8 cellular contexts compared by ENCODE assay signal in the genomic region with DNA sequence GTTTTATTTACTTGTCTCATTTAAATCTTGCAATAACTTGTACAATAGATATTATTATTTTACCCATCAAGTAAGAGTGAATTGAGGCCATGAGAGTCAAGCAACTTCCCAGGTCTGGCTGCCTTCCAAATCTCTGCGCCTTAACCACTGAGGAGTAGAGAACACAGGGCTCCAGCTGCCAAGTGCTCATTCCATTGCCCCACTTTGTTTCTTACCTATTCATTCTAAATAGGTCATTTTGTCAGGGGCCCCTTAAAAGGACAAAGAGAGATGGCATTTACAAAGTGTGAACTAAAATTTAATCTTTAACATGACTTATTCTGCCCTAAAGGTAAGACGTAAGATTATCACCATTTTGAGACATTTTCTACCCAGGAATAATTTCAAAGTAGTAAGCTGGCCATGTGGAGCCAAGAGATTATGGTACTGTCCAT. TPM values are rescaled to one million over a fixed set of nuclear protein-coding genes. Genes with fewer than 3 reads are reported as not detected.
DNase-seq lines count a peak whose midpoint lies in the region; ATAC-seq, FAIRE-seq and TF ChIP-seq lines count a peak whose summit lies in the region.

No MANE protein-coding gene starts in this region.

- ATAC-seq in A549 (no peak), PC-3 (peak; percentile 9; the same call in 1 of the 2 replicates)

- H3K27ac ChIP-seq in A549 (peak overlapping the region; percentile 24 to 98; a peak in 2 of 6 replicates), PC-3 (ENCODE audit: low read length) (no peak overlapping the region), breast epithelium (peak overlapping the region; percentile 23 to 100), keratinocyte (ENCODE audit: control insufficient read depth, insufficient read depth, low read length) (peak overlapping the region; percentile 98), spleen (peak overlapping the region in 4 of 8 donors; percentile 96 to 100 (median 98))

- H3K27me3 ChIP-seq in PC-3 (ENCODE audit: low read length) (no peaks in the 10 kb centered on the region), breast epithelium (no peaks in the 10 kb centered on the region), keratinocyte (ENCODE audit: control insufficient read depth, extremely low read depth, insufficient read depth, low read length) (no peaks in the 10 kb centered on the region), spleen (replicated peaks in 1 of 7) (no peaks in the 10 kb centered on the region)

- POLR2A ChIA-PET in A549 (lab: Yijun Ruan, JAX) (interaction anchor here (1.3 to 4.3 kb wide), 2 partner anchors 9 kb away, joined by 8 to 16 read pairs; no protein-coding TSS in a partner anchor), PC-3 (lab: Charles Lee; ENCODE audit: unreplicated experiment) (interaction anchor here (0.5 to 0.6 kb wide), 2 partner anchors 12 to 111 kb away, joined by 3 to 4 read pairs; no protein-coding TSS in a partner anchor)

- H3K9me3 ChIP-seq in A549 (no peaks in the 10 kb centered on the region), ES-I3 (ENCODE audit: control insufficient read depth, insufficient read depth, low read length) (no peaks in the 10 kb centered on the region), PC-3 (ENCODE audit: low read length) (no peaks in the 10 kb centered on the region), breast epithelium (no peaks in the 10 kb centered on the region), keratinocyte (ENCODE audit: control insufficient read depth, low read depth, low read length) (no peaks in the 10 kb centered on the region), spleen (no peaks in the 10 kb centered on the region)

- H4K20me1 ChIP-seq in PC-3 (ENCODE audit: low read length): peaks cover 78% of the 10 kb centered on the region
- H4K20me1 ChIP-seq in keratinocyte (ENCODE audit: control insufficient read depth, extremely low read depth, insufficient read depth, low read length): peaks cover 27% of the 10 kb centered on the region

- H3K4me2 ChIP-seq in A549 (peak overlapping the region; percentile 79), PC-3 (ENCODE audit: low read length) (peak overlapping the region; percentile 85), keratinocyte (ENCODE audit: control insufficient read depth, extremely low read depth, insufficient read depth, low read depth, low read length) (peak overlapping the region; percentile 74)

- H3K9me2 ChIP-seq in PC-3 (replicated peaks; ENCODE audit: low read length): no peaks in the 10 kb centered on the region

- no peaks in the 10 kb centered on the region for H3K9me1 ChIP-seq in keratinocyte (ENCODE audit: control insufficient read depth, extremely low read depth, insufficient read depth, low read length)

- TF ChIP-seq POLR2A in A549 (IDR thresholded peaks at IDR 0.05; ENCODE audit: low read length) (no peak), breast epithelium (IDR thresholded peaks at IDR 0.05) (no peak), spleen (IDR thresholded peaks at IDR 0.05) (no peak)

- H3K4me1 ChIP-seq in A549 (peaks cover 38% of the 10 kb centered on the region), ES-I3 (ENCODE audit: insufficient read depth, low read length) (no peaks in the 10 kb centered on the region), PC-3 (ENCODE audit: insufficient read depth, low read length) (peaks cover 31% of the 10 kb centered on the region), breast epithelium (no peaks in the 10 kb centered on the region), keratinocyte (ENCODE audit: control insufficient read depth, extremely low read depth, insufficient read depth, low read length) (peaks cover 7% of the 10 kb centered on the region), spleen (peaks cover 38 to 88% (median 53%) of the 10 kb centered on the region in 6 donors)

- dilution Hi-C loops in keratinocyte (cut with MboI; ENCODE audit: extremely low pct_ligation_motif_present, low sequenced_read_pairs): no loop called here

- TF ChIP-seq CTCF in A549 (IDR thresholded peaks at IDR 0.05) (no peak), PC-3 (conservative IDR thresholded peaks at IDR 0.05; ENCODE audit: low read depth, low read length) (no peak), breast epithelium (IDR thresholded peaks at IDR 0.05) (no peak), keratinocyte (optimal IDR thresholded peaks at IDR 0.05 in 1 of 3, IDR thresholded peaks at IDR 0.05 in 1 of 3, conservative IDR thresholded peaks at IDR 0.05 in 1 of 3; ENCODE audit: extremely low read depth in 1 of 3, insufficient read depth in 2 of 3, low read length in 3 of 3) (no peak), spleen (IDR thresholded peaks at IDR 0.05 in 8 of 11, conservative IDR thresholded peaks at IDR 0.05 in 3 of 11) (no peak)

- no peak for FAIRE-seq in A549 (lab: Jason Lieb, UNC)
- FAIRE-seq in keratinocyte (lab: Jason Lieb, UNC): peak; percentile 5

- no TSS peak for BruUV-seq in PC-3 (replicated peaks; lab: Mats Ljungman, UMichigan)

- H3K4me3 ChIP-seq in A549 (peak overlapping the region; percentile 94), PC-3 (ENCODE audit: low read length) (peak overlapping the region; percentile 80), breast epithelium (peak overlapping the region; percentile 95 to 99 (median 95)), keratinocyte (ENCODE audit: control insufficient read depth in 2 of 3, extremely low read depth in 1 of 3, insufficient read depth in 2 of 3, low read depth in 1 of 3, low read length in 3 of 3) (peak overlapping the region; percentile 88 to 100 (median 89)), spleen (peak overlapping the region; percentile 67 to 97 (median 82))

- WGBS in A549 (ENCODE audit: missing lambda C conversion rate): 1% methylated on average over 2 of the region's 2 CpGs
- WGBS in spleen, 5 donors: 0 to 2% (median 1%) methylated on average over 2 of the region's 2 CpGs

- H2AFZ ChIP-seq in PC-3 (ENCODE audit: low read length) (no peak overlapping the region), keratinocyte (ENCODE audit: control insufficient read depth, low read length) (no peak overlapping the region)

- intact Hi-C loops in PC-3 (cut with micrococcal nuclease): loop anchor here (5.0 kb wide), 1 partner anchor 91 kb away; no protein-coding TSS in a partner anchor
- intact Hi-C loops in breast epithelium (cut with DNase I; ENCODE audit: low total_unique reads): no loop called here
- intact Hi-C loops in spleen (cut with DNase I; ENCODE audit: low total_unique reads): no loop called here

- CTCF ChIA-PET in A549 (lab: Yijun Ruan, JAX) (interaction anchor here (0.8 to 7.4 kb wide), 9 partner anchors 10 to 399 kb away, joined by 3 to 60 read pairs (median 5); a partner anchor contains a TSS), PC-3 (lab: Charles Lee) (interaction anchor here (0.7 to 2.3 kb wide), 3 partner anchors 10 to 43 kb away, joined by 5 to 9 read pairs (median 5); no protein-coding TSS in a partner anchor)

- DNase-seq in A549 (ENCODE audit: low read depth in 1 of 2, low spot score in 1 of 2): peak in 1 of 2 experiments; percentile 46
- DNase-seq in PC-3: peak; percentile 79
- peak; percentile 76 to 88 for DNase-seq in breast epithelium (ENCODE audit: low spot score in 2 of 2)
- no peak for DNase-seq in keratinocyte (ENCODE audit: low read depth, low spot score)
- no peak for DNase-seq in spleen
- no peak for DNase-seq in germinal center (ENCODE audit: low spot score)
- DNase-seq in activated gamma-delta T cell treated with Interleukin-2 at 50 U/mL for 16 hours: no peak

- H3K9ac ChIP-seq in ES-I3 (ENCODE audit: low read depth, low read length) (peak overlapping the region; percentile 89), PC-3 (ENCODE audit: low read length) (peak overlapping the region; percentile 95), keratinocyte (ENCODE audit: control insufficient read depth, extremely low read depth, insufficient read depth, low read length) (peak overlapping the region; percentile 99)

- H3F3A ChIP-seq in PC-3 (ENCODE audit: low read length, unreplicated experiment): no peaks in the 10 kb centered on the region

- TF ChIP-seq RAD21 in A549 (conservative IDR thresholded peaks at IDR 0.05 in 1 of 2, IDR thresholded peaks at IDR 0.05 in 1 of 2): no peak

- H3K79me2 ChIP-seq in PC-3 (ENCODE audit: low read length): peaks cover 85% of the 10 kb centered on the region
- H3K79me2 ChIP-seq in keratinocyte (ENCODE audit: control insufficient read depth, insufficient read depth, low read length): peaks cover 82% of the 10 kb centered on the region

- peaks cover 3% of the 10 kb centered on the region for H3K36me3 ChIP-seq in ES-I3 (ENCODE audit: insufficient read depth, low read length)
- H3K36me3 ChIP-seq in PC-3 (ENCODE audit: low read depth, low read length): peaks cover 54% of the 10 kb centered on the region
- H3K36me3 ChIP-seq in breast epithelium: peaks cover 7% of the 10 kb centered on the region
- peaks cover 7 to 27% of the 10 kb centered on the region in 2 experiments for H3K36me3 ChIP-seq in keratinocyte (ENCODE audit: control insufficient read depth in 2 of 2, extremely low read depth in 1 of 2, insufficient read depth in 2 of 2, low read length in 2 of 2)
- H3K36me3 ChIP-seq in spleen: peaks cover under 1 to 38% (median 29%) of the 10 kb centered on the region in 6 donors

- TF ChIP-seq EP300 in A549 (IDR thresholded peaks at IDR 0.05): no peak

RNA-seq across cellular contexts. Expression of a gene that starts 3.5 kb away (rescaled TPM):
- polyA plus RNA-seq in A549 (2011; rRNA removed): 49.1 and 51.9 TPM in 2 replicates
- 18.5 and 22.6 TPM in 2 replicates for polyA plus RNA-seq in A549 (2012; cell fraction: cytosol; rRNA removed)
- polyA plus RNA-seq in A549 (2012; cell fraction: nucleus; rRNA removed): 17.7 and 22.8 TPM in 2 replicates
- 26.9 to 27.8 TPM (median 27.2 TPM) in 3 replicates for polyA plus RNA-seq in A549 (2017; fragmentation: RNase III; extraction: RNeasy Plus Mini Kit Qiagen cat#74134 plus additional on column Dnase treatment)
- 52.6 and 57.4 TPM in 2 replicates for polyA minus RNA-seq in A549 (2011; rRNA and poly(A)+ RNA removed)
- 50.7 and 57.5 TPM in 2 replicates for total RNA-seq in PC-3 (2014; rRNA removed)
- 10 to 100 TPM; 47.5 to 91.6 (median 53.3) TPM for total RNA-seq in breast epithelium
- polyA plus RNA-seq in keratinocyte: 13.7 to 22.8 TPM (median 19.1 TPM) in 3 replicates
- polyA plus RNA-seq in keratinocyte (2011; ENCODE audit: low read depth): 18.5 TPM
- polyA plus RNA-seq in keratinocyte (2011; cell fraction: cytosol; rRNA removed): 8.2 and 13.5 TPM in 2 replicates
- polyA plus RNA-seq in keratinocyte (2011; cell fraction: nucleus; rRNA removed): 29.7 and 36.0 TPM in 2 replicates
- 15.0 and 20.0 TPM in 2 replicates for polyA plus RNA-seq in keratinocyte (2012; ENCODE audit: low replicate concordance)
- polyA minus RNA-seq in keratinocyte: 19.4 to 27.1 TPM (median 26.7 TPM) in 3 replicates
- polyA minus RNA-seq in keratinocyte (2011; cell fraction: cytosol; rRNA and poly(A)+ RNA removed): 23.6 TPM
- polyA minus RNA-seq in keratinocyte (2011; cell fraction: nucleus; rRNA and poly(A)+ RNA removed): 41.9 and 58.3 TPM in 2 replicates
- total RNA-seq in spleen: 10 to 100 TPM; 46.3 to 73.1 (median 63.8) TPM
- 10 to 100 TPM; 10.8 to 17.2 (median 12.5) TPM for polyA plus RNA-seq in spleen

RNA-seq across cellular contexts. Expression of a gene that starts 48.4 kb away (rescaled TPM):
- 13.0 and 16.4 TPM in 2 replicates for polyA plus RNA-seq in A549 (2011; rRNA removed)
- 12.1 and 14.8 TPM in 2 replicates for polyA plus RNA-seq in A549 (2012; cell fraction: cytosol; rRNA removed)
- polyA plus RNA-seq in A549 (2012; cell fraction: nucleus; rRNA removed): 54.7 and 55.1 TPM in 2 replicates
- polyA plus RNA-seq in A549 (2017; fragmentation: RNase III; extraction: RNeasy Plus Mini Kit Qiagen cat#74134 plus additional on column Dnase treatment): 17.9 to 26.2 TPM (median 23.4 TPM) in 3 replicates
- 12.4 and 13.0 TPM in 2 replicates for polyA minus RNA-seq in A549 (2011; rRNA and poly(A)+ RNA removed)
- 53.8 and 64.3 TPM in 2 replicates for total RNA-seq in PC-3 (2014; rRNA removed)
- 10 to 100 TPM in 2 of 3 donors, 1 to 10 TPM in 1; 1.4 to 34.0 (median 17.7) TPM for total RNA-seq in breast epithelium
- polyA plus RNA-seq in keratinocyte: 1.5 to 3.4 TPM (median 1.6 TPM) in 3 replicates
- 0.95 TPM for polyA plus RNA-seq in keratinocyte (2011; ENCODE audit: low read depth)
- polyA plus RNA-seq in keratinocyte (2011; cell fraction: cytosol; rRNA removed): 1.6 and 1.9 TPM in 2 replicates
- 5.2 and 5.4 TPM in 2 replicates for polyA plus RNA-seq in keratinocyte (2011; cell fraction: nucleus; rRNA removed)
- 1.9 and 3.8 TPM in 2 replicates for polyA plus RNA-seq in keratinocyte (2012; ENCODE audit: low replicate concordance)
- polyA minus RNA-seq in keratinocyte: 1.4 to 6.6 TPM (median 1.9 TPM) in 3 replicates
- 0.96 TPM for polyA minus RNA-seq in keratinocyte (2011; cell fraction: cytosol; rRNA and poly(A)+ RNA removed)
- 3.3 and 4.1 TPM in 2 replicates for polyA minus RNA-seq in keratinocyte (2011; cell fraction: nucleus; rRNA and poly(A)+ RNA removed)
- 1 to 10 TPM in 6 of 7 donors, under 1 TPM in 1; 0.51 to 6.5 (median 4.0) TPM for total RNA-seq in spleen
- polyA plus RNA-seq in spleen: 1 to 10 TPM in 1 of 3 donors, under 1 TPM in 2; 0.47 to 1.8 (median 0.65) TPM

Comparison
In these comparisons a context has a peak if more than half of its experiments do, and no peak if none do; other contexts are left out.
1. DNase-seq: peak in PC-3 (single experiment) and breast epithelium (2 of 2); none in keratinocyte (single experiment), spleen (single experiment), germinal center (single experiment) and activated gamma-delta T cell treated with Interleukin-2 at 50 U/mL for 16 hours (single experiment).
2. Peak in every context shown above with its lines, with median percentiles within 50 percentile points of each other: H3K4me2 ChIP-seq, H3K4me3 ChIP-seq and H3K9ac ChIP-seq.